Comparison of ENCODE assay signal across 10 cellular contexts in the genomic region with DNA sequence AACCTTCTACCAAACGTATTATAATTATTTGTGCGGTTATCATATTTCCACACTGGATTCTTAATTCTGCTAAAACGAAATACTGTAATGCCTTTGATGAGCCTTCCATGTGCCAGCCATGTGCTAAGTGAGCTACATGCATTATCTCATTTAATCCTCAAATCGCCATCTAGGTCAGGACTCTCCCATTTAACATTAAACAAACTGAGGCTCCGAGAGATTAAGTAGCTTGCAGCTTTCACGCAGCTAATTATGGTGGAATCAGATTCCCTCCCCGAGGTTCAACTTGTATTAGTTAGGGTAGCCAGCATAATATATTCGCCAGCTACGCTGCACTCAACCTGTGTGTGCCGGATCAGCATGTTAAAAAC. TPM values are rescaled to one million over a fixed set of nuclear protein-coding genes. Genes with fewer than 3 reads are reported as not detected.
A peak's percentile ranks its signal among the peaks of the same experiment; 100 is the strongest.
DNase-seq lines count a peak whose midpoint lies in the region; ATAC-seq and TF ChIP-seq lines count a peak whose summit lies in the region.
"Had no signal": no experiment of that assay in that cellular context is flagged by ENCODE, and none has a peak within 500 bp of the region (broad histone marks: within the 10 kb centered on the region; RNA-seq: fewer than 3 reads in every experiment).

No MANE protein-coding gene starts in this region.

- no peak for TF ChIP-seq EP300 in sigmoid colon (IDR thresholded peaks at IDR 0.05)

- peaks cover 36 to 49% (median 43%) of the 10 kb centered on the region in 3 donors for H3K4me1 Mint-ChIP-seq in IgD-negative memory B cell
- peaks cover 35% of the 10 kb centered on the region for H3K4me1 Mint-ChIP-seq in brain
- peaks cover 46% of the 10 kb centered on the region for H3K4me1 Mint-ChIP-seq in nephron

- H3K27ac ChIP-seq in DOHH2 (ENCODE audit: low read depth, low read length) (0 out of 2 replicates have a peak overlapping the region, but pooled peaks have one; percentile 2), sigmoid colon (no peak overlapping the region)
- H3K27ac ChIP-seq: foreskin keratinocyte, neutrophil had no signal

- TF ChIP-seq POLR2A in sigmoid colon (IDR thresholded peaks at IDR 0.05) = no peak

- WGBS in sigmoid colon, 2 donors = 43 to 52% methylated on average over 10 of the region's 10 CpGs

- peak overlapping the region; percentile 95 for H3K4me2 ChIP-seq in DOHH2 (ENCODE audit: low read length)

- DNase-seq in epidermal melanocyte (ENCODE audit: insufficient read length, low spot score) = no peak
- no peak for DNase-seq in sigmoid colon

- H3K4me3 ChIP-seq in DOHH2 (ENCODE audit: low read length) (peak overlapping the region; percentile 97), sigmoid colon (no peak overlapping the region)

- no peaks in the 10 kb centered on the region for H3K27me3 ChIP-seq in DOHH2 (ENCODE audit: control insufficient read depth, low read length)
- H3K27me3 ChIP-seq in sigmoid colon = peaks cover 0 to 12% (median 10%) of the 10 kb centered on the region in 3 donors

- H3K4me3 Mint-ChIP-seq in IgD-negative memory B cell = peak overlapping the region; percentile 89 to 99 (median 96)
- peak overlapping the region; percentile 84 to 94 (median 87) for H3K4me3 Mint-ChIP-seq in brain
- H3K4me3 Mint-ChIP-seq in nephron = peak overlapping the region; percentile 78 to 89 (median 85)

- H3K36me3 ChIP-seq in DOHH2 (ENCODE audit: control insufficient read depth, low read length) = peaks cover 19% of the 10 kb centered on the region
- H3K36me3 ChIP-seq in sigmoid colon = no peaks in the 10 kb centered on the region
- H3K36me3 ChIP-seq: neutrophil had no signal

- H3F3A ChIP-seq in DOHH2 (ENCODE audit: control insufficient read depth, insufficient read depth) = peaks cover 11% of the 10 kb centered on the region

- H4K20me1 ChIP-seq in DOHH2 (ENCODE audit: control insufficient read depth, insufficient read depth, low read depth, low read length) = no peaks in the 10 kb centered on the region

- H3K27me3 Mint-ChIP-seq in IgD-negative memory B cell (no peaks in the 10 kb centered on the region), brain (peaks cover 27% of the 10 kb centered on the region), nephron (ENCODE audit: low read depth) (peaks cover 55% of the 10 kb centered on the region)

- no peak for TF ChIP-seq CTCF in DOHH2 (IDR thresholded peaks at IDR 0.05; ENCODE audit: low read depth, low read length, poor library complexity, severe bottlenecking)
- TF ChIP-seq CTCF in brain (conservative IDR thresholded peaks at IDR 0.05) = no peak
- TF ChIP-seq CTCF in nephron (IDR thresholded peaks at IDR 0.05; ENCODE audit: unreplicated experiment in 3 of 3) = no peak
- no peak for TF ChIP-seq CTCF in sigmoid colon (IDR thresholded peaks at IDR 0.05)

- H3K27ac Mint-ChIP-seq in IgD-negative memory B cell = peak overlapping the region in 2 of 3 donors; percentile 54 to 63
- no peak overlapping the region for H3K27ac Mint-ChIP-seq in brain
- H3K27ac Mint-ChIP-seq in nephron = no peak overlapping the region

- H3K9me3 ChIP-seq in DOHH2 (ENCODE audit: control insufficient read depth, insufficient read depth, low read length) (no peaks in the 10 kb centered on the region), sigmoid colon (no peaks in the 10 kb centered on the region)
- H3K9me3 ChIP-seq: neutrophil had no signal

- peaks cover 3% of the 10 kb centered on the region for H3K36me3 Mint-ChIP-seq in IgD-negative memory B cell
- H3K36me3 Mint-ChIP-seq in brain = no peaks in the 10 kb centered on the region
- H3K36me3 Mint-ChIP-seq in nephron (ENCODE audit: low read depth) = peaks cover 4% of the 10 kb centered on the region

- peaks cover 43% of the 10 kb centered on the region for H3K79me2 ChIP-seq in DOHH2 (ENCODE audit: control insufficient read depth, low read length)

- peaks cover 69% of the 10 kb centered on the region for H3K4me1 ChIP-seq in DOHH2 (ENCODE audit: control insufficient read depth, low read length)
- H3K4me1 ChIP-seq in sigmoid colon = peaks cover 0 to 14% (median 11%) of the 10 kb centered on the region in 4 donors
- H3K4me1 ChIP-seq: foreskin keratinocyte had no signal

- ATAC-seq in GM18861 (IDR thresholded peaks at IDR 0.05; ENCODE audit: unreplicated experiment) (no peak), GM21723 (IDR thresholded peaks at IDR 0.05; ENCODE audit: unreplicated experiment) (no peak)

- intact Hi-C loops in sigmoid colon (cut with DNase I) = no loop called here

- H3K9me2 ChIP-seq in DOHH2 (replicated peaks; ENCODE audit: control insufficient read depth, low read length) = no peaks in the 10 kb centered on the region

- no peaks in the 10 kb centered on the region for H3K9me3 Mint-ChIP-seq in IgD-negative memory B cell
- H3K9me3 Mint-ChIP-seq in brain = peaks cover 0 to 4% (median 0%) of the 10 kb centered on the region in 5 experiments
- no peaks in the 10 kb centered on the region for H3K9me3 Mint-ChIP-seq in nephron

RNA-seq across cellular contexts. Expression of a gene that starts 0.8 kb away (rescaled TPM):
- 55.0 TPM for polyA plus RNA-seq in IgD-negative memory B cell
- polyA plus RNA-seq in brain (ENCODE audit: insufficient read depth, low read depth, low replicate concordance) = 15.1 TPM
- 1 to 10 TPM; 3.0 to 7.5 (median 5.7) TPM for total RNA-seq in sigmoid colon
- polyA plus RNA-seq in sigmoid colon = 10 to 100 TPM in 1 of 3 donors, 1 to 10 TPM in 2; 5.8 to 19.6 (median 9.6) TPM

RNA-seq across cellular contexts. Expression of a gene that starts 44.7 kb away (rescaled TPM):
- 0.36 TPM for polyA plus RNA-seq in IgD-negative memory B cell
- polyA plus RNA-seq in brain (ENCODE audit: insufficient read depth, low read depth, low replicate concordance) = 6.1 TPM
- total RNA-seq in sigmoid colon = 10 to 100 TPM in 2 of 4 donors, 1 to 10 TPM in 2; 6.8 to 18.6 (median 13.0) TPM
- 1 to 10 TPM in 1 of 3 donors, under 1 TPM in 2; 0.60 to 2.8 (median 0.92) TPM for polyA plus RNA-seq in sigmoid colon

Comparison
In these comparisons a context has a peak if more than half of its experiments do, and no peak if none do; other contexts are left out.
1. H3K27ac Mint-ChIP-seq: peak in IgD-negative memory B cell (2 of 3); none in brain (0 of 5) and nephron (0 of 3).
2. Peak in every context shown above with its lines, with median percentiles within 50 percentile points of each other: H3K4me3 Mint-ChIP-seq.